ENCODE assay signal across 8 cellular contexts in the genomic region with DNA sequence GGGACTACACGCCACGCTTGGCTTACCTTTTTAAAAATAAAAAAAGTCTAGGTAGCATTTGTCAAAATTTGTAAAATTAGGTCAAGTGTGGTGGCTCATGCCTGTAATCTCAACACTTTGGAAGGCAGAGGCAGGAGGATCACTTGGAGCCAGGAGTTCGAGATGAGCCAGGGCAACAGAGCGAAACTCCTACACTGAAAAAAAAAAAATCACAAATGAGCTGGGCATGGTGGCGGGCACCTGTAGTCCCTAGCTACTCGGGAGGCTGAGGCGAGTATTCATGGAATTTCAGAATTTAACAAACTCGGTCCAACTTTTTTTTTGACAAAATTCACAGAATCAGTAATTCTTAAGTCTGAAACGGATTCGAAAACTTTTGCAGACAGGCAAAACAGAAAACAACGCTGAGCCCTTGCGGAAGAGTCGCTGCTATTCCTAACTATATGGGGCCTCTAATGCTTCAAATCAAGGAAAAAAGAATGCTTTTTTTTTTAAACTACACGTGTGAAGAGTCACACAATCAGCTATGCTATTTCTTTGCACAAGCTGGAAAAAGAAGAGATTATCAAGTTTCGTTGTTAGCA.
DNase-seq lines count a peak whose midpoint lies in the region; ATAC-seq and TF ChIP-seq lines count a peak whose summit lies in the region.

No MANE protein-coding gene starts in this region.

- peak overlapping the region; percentile 73 for H3K4me2 ChIP-seq in mesendoderm (ENCODE audit: low read length)

- H2BK5ac ChIP-seq in mesendoderm (ENCODE audit: low read length), result no peak overlapping the region

- peaks cover 13% of the 10 kb centered on the region for H3K36me3 Mint-ChIP-seq in brain

- no peak overlapping the region for H4K8ac ChIP-seq in mesendoderm (ENCODE audit: low read depth, low read length)

- no peak overlapping the region for H3K18ac ChIP-seq in mesendoderm (ENCODE audit: low read length)

- no CpG with 5 or more reads among the region's 15 CpGs for WGBS in mesendoderm (ENCODE audit: extremely low coverage, insufficient coverage, low lambda C conversion rate)

- H3K36me3 ChIP-seq in cardiac muscle cell (no peaks in the 10 kb centered on the region), mesendoderm (ENCODE audit: control insufficient read depth, insufficient read depth, low read length) (no peaks in the 10 kb centered on the region), upper lobe of right lung (no peaks in the 10 kb centered on the region)

- peak overlapping the region; percentile 90 for H3K56ac ChIP-seq in mesendoderm (ENCODE audit: low read length)

- DNase-seq in cardiac muscle cell (ENCODE audit: low read depth in 1 of 2, low spot score in 1 of 2), result no peak
- no peak for DNase-seq in left cardiac atrium
- DNase-seq in mesendoderm, result no peak
- DNase-seq in upper lobe of right lung, result no peak
- DNase-seq in GM10266 (ENCODE audit: extremely low spot score), result no peak
- no peak for DNase-seq in KBM-7

- H3K4me3 ChIP-seq in cardiac muscle cell, result peak overlapping the region; percentile 62
- no peak overlapping the region for H3K4me3 ChIP-seq in mesendoderm (ENCODE audit: low read length)
- H3K4me3 ChIP-seq in upper lobe of right lung, result peak overlapping the region; percentile 70

- in situ Hi-C loops in KBM-7 (cut with MboI; ENCODE audit: low pct_unique_long_range_greater_than_20kb, low sequenced_read_pairs), result no loop called here

- H3K27me3 Mint-ChIP-seq in brain, result peaks cover 5% of the 10 kb centered on the region

- no peak overlapping the region for H4K5ac ChIP-seq in mesendoderm (ENCODE audit: low read length)

- intact Hi-C loops in left cardiac atrium (cut with DNase I) (no loop called here), upper lobe of right lung (cut with DNase I) (no loop called here)

- peak overlapping the region; percentile 99 for H3K4ac ChIP-seq in mesendoderm (ENCODE audit: low read depth, low read length)

- peak overlapping the region; percentile 94 for H3K27ac ChIP-seq in cardiac muscle cell
- peak overlapping the region; percentile 80 for H3K27ac ChIP-seq in mesendoderm (ENCODE audit: low read depth, low read length)
- H3K27ac ChIP-seq in upper lobe of right lung, result peak overlapping the region; percentile 87

- peaks cover 7% of the 10 kb centered on the region for H3K79me1 ChIP-seq in mesendoderm (ENCODE audit: low read length)

- H3K4me1 ChIP-seq in cardiac muscle cell (ENCODE audit: low read depth) (no peaks in the 10 kb centered on the region), mesendoderm (ENCODE audit: control insufficient read depth, low read depth, low read length) (peaks cover 4% of the 10 kb centered on the region), upper lobe of right lung (peaks cover 15% of the 10 kb centered on the region)

- H2BK120ac ChIP-seq in mesendoderm (ENCODE audit: low read depth, low read length), result no peak overlapping the region

- H3K4me1 Mint-ChIP-seq in brain, result peaks cover 41% of the 10 kb centered on the region

- TF ChIP-seq CTCF in cardiac muscle cell (IDR thresholded peaks at IDR 0.05; ENCODE audit: low read depth, low read length) (no peak), brain (conservative IDR thresholded peaks at IDR 0.05) (no peak), upper lobe of right lung (IDR thresholded peaks at IDR 0.05) (no peak), GM10266 (IDR thresholded peaks at IDR 0.05; ENCODE audit: control insufficient read depth, insufficient read depth, low read depth, missing control alignments) (no peak)

- H2AK5ac ChIP-seq in mesendoderm (ENCODE audit: low read length), result no peak overlapping the region

- peaks cover 0 to 3% (median 0%) of the 10 kb centered on the region in 5 experiments for H3K9me3 Mint-ChIP-seq in brain

- H3K27ac Mint-ChIP-seq in brain, result peak overlapping the region; percentile 92 to 97 (median 94)

- H3K79me2 ChIP-seq in mesendoderm (ENCODE audit: control insufficient read depth, insufficient read depth, low read length), result peaks cover 19% of the 10 kb centered on the region

- H3K9ac ChIP-seq in mesendoderm (ENCODE audit: low read length), result peak overlapping the region; percentile 74

- ATAC-seq in left cardiac atrium (no peak), upper lobe of right lung (no peak), GM21390 (IDR thresholded peaks at IDR 0.05; ENCODE audit: unreplicated experiment) (no peak)

- no peaks in the 10 kb centered on the region for H3K27me3 ChIP-seq in cardiac muscle cell
- no peaks in the 10 kb centered on the region for H3K27me3 ChIP-seq in mesendoderm (ENCODE audit: insufficient read depth, low read length, poor library complexity)
- no peaks in the 10 kb centered on the region for H3K27me3 ChIP-seq in upper lobe of right lung

- no peak overlapping the region for H2BK15ac ChIP-seq in mesendoderm (replicated peaks; ENCODE audit: low read depth)

- peak overlapping the region; percentile 85 to 94 (median 91) for H3K4me3 Mint-ChIP-seq in brain

- no peak overlapping the region for H3K23ac ChIP-seq in mesendoderm (ENCODE audit: low read length)

- H3K9me3 ChIP-seq in cardiac muscle cell (ENCODE audit: low read depth) (no peaks in the 10 kb centered on the region), upper lobe of right lung (no peaks in the 10 kb centered on the region)
